In the genomic region with DNA sequence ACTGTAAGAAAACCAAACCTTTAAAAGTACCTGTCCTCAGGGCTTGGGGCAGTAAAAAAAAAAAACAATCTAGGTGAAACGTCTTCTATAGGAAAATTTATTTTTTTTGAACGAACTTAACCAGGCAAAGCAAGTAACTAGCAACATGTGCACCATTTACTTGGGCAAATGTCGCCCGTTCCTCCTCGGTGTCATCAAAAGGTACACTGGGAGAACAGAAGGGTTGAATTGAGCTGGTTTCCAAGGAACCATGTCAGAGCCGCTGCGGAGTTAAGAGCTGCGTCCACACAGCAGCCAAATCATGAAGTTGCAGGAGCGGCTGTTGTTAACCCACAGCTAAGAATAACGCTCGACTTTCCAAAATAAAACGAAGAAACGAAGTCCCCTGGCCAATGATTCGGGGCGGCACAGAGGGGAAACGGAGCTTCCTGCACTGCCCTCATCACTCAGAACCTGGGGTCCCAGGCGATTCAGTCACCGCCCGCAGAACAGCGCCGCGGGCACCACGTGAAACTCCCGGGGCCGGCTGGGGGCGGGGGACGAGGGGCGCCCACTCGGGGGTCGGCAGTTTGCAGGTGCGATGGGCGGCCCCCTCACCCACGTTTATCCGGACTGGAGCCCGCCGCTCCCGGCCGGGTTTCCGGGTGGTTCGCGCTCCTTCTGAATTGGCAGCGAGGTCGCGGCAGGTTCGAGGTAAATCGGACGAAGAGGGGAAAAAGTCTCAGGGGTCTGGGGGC, we compare ENCODE assay signal across 7 cellular contexts. TPM values are rescaled to one million over a fixed set of nuclear protein-coding genes. Genes with fewer than 3 reads are reported as not detected.
DNase-seq lines count a peak whose midpoint lies in the region; ATAC-seq, FAIRE-seq and TF ChIP-seq lines count a peak whose summit lies in the region.
"Not testable (repeated sequence)": the region's sequence is repeated elsewhere in the genome, so short reads cannot be mapped to it uniquely, and the experiment has no call there.

No MANE protein-coding gene starts in this region.

- FAIRE-seq in GM19239 (lab: Jason Lieb, UNC): peak; percentile 14

- H3K4me1 Mint-ChIP-seq in activated naive CD8-positive, alpha-beta T cell treated with anti-CD3 and anti-CD28 coated beads, Interleukin-2, amount 50 U/mL, for 24 hours: not testable (repeated sequence)
- peaks cover 10% of the 10 kb centered on the region for H3K4me1 Mint-ChIP-seq in mesothelial cell of epicardium

- not testable (repeated sequence) for DNase-seq in GM19239 (ENCODE audit: insufficient read length, low spot score)
- DNase-seq in HL-60 (ENCODE audit: low read depth in 1 of 2, low spot score in 1 of 2): peak in 1 of 2 experiments; percentile 3
- DNase-seq in activated naive CD8-positive, alpha-beta T cell treated with anti-CD3 and anti-CD28 coated beads, Interleukin-2, amount 50 U/mL, for 24 hours: peak; percentile 46
- DNase-seq in fibroblast of villous mesenchyme (ENCODE audit: low read depth): peak; percentile 1
- DNase-seq in mesothelial cell of epicardium (ENCODE audit: low spot score in 2 of 2, unreplicated experiment in 2 of 2): peak in 1 of 2 experiments; percentile 51
- peak; percentile 6 to 15 for DNase-seq in stimulated activated CD4-positive, alpha-beta T cell treated with anti-CD3 and anti-CD28 coated beads, Interleukin-15, amount 100 ng/mL, for 48 hours (ENCODE audit: low read depth in 2 of 2)

- peak overlapping the region; percentile 89 for H3K4me3 Mint-ChIP-seq in activated naive CD8-positive, alpha-beta T cell treated with anti-CD3 and anti-CD28 coated beads, Interleukin-2, amount 50 U/mL, for 24 hours
- peak overlapping the region; percentile 68 for H3K4me3 Mint-ChIP-seq in mesothelial cell of epicardium

- peak overlapping the region; percentile 62 for H3K4me3 ChIP-seq in HL-60 (replicated peaks; ENCODE audit: insufficient read depth, low read length)
- H3K4me3 ChIP-seq in WI38 (ENCODE audit: low read depth, low read length): peak overlapping the region; percentile 59
- H3K4me3 ChIP-seq in fibroblast of villous mesenchyme (ENCODE audit: low read depth, low read length): peak overlapping the region; percentile 61

- not testable (repeated sequence) for ATAC-seq in activated naive CD8-positive, alpha-beta T cell treated with anti-CD3 and anti-CD28 coated beads, Interleukin-2, amount 50 U/mL, for 24 hours

- not testable (repeated sequence) for H3K27me3 Mint-ChIP-seq in activated naive CD8-positive, alpha-beta T cell treated with anti-CD3 and anti-CD28 coated beads, Interleukin-2, amount 50 U/mL, for 24 hours; mesothelial cell of epicardium (ENCODE audit: low read depth)

- H3K9me3 Mint-ChIP-seq in activated naive CD8-positive, alpha-beta T cell treated with anti-CD3 and anti-CD28 coated beads, Interleukin-2, amount 50 U/mL, for 24 hours; mesothelial cell of epicardium: not testable (repeated sequence)

- peak overlapping the region; percentile 67 for H3K27ac ChIP-seq in HL-60 (replicated peaks)

- not testable (repeated sequence) for TF ChIP-seq CTCF in HL-60 (IDR thresholded peaks at IDR 0.05; ENCODE audit: insufficient read depth, low read length); WI38 (IDR thresholded peaks at IDR 0.05; ENCODE audit: low read depth, low read length); fibroblast of villous mesenchyme (IDR thresholded peaks at IDR 0.05; ENCODE audit: insufficient read depth, low read depth, low read length); mesothelial cell of epicardium (IDR thresholded peaks at IDR 0.05; ENCODE audit: unreplicated experiment)

- not testable (repeated sequence) for H3K36me3 Mint-ChIP-seq in activated naive CD8-positive, alpha-beta T cell treated with anti-CD3 and anti-CD28 coated beads, Interleukin-2, amount 50 U/mL, for 24 hours (ENCODE audit: low read depth); mesothelial cell of epicardium

- not testable (repeated sequence) for H3K27me3 ChIP-seq in HL-60 (ENCODE audit: insufficient read depth, poor library complexity, severe bottlenecking)

- peak overlapping the region; percentile 83 for H3K27ac Mint-ChIP-seq in activated naive CD8-positive, alpha-beta T cell treated with anti-CD3 and anti-CD28 coated beads, Interleukin-2, amount 50 U/mL, for 24 hours
- H3K27ac Mint-ChIP-seq in mesothelial cell of epicardium: peak overlapping the region; percentile 66

RNA-seq across cellular contexts. Expression of a gene that starts 53.6 kb away (rescaled TPM):
- total RNA-seq in fibroblast of villous mesenchyme (0.32 and 3.0 TPM in 2 replicates), mesothelial cell of epicardium (8.4 to 9.3 TPM (median 8.8 TPM) in 3 replicates)
